ENCODE assay signal across 1 cellular context in genomic region chr14:89621791-89622638, GRCh38.
TF ChIP-seq lines count a peak whose summit lies in the region.

No MANE protein-coding gene starts in this region.

TF ChIP-seq in HepG2, 621 proteins besides CTCF, POLR2A, EP300 and RAD21 (continued from another document and continues in another):
- TF ChIP-seq, protein P1, sequence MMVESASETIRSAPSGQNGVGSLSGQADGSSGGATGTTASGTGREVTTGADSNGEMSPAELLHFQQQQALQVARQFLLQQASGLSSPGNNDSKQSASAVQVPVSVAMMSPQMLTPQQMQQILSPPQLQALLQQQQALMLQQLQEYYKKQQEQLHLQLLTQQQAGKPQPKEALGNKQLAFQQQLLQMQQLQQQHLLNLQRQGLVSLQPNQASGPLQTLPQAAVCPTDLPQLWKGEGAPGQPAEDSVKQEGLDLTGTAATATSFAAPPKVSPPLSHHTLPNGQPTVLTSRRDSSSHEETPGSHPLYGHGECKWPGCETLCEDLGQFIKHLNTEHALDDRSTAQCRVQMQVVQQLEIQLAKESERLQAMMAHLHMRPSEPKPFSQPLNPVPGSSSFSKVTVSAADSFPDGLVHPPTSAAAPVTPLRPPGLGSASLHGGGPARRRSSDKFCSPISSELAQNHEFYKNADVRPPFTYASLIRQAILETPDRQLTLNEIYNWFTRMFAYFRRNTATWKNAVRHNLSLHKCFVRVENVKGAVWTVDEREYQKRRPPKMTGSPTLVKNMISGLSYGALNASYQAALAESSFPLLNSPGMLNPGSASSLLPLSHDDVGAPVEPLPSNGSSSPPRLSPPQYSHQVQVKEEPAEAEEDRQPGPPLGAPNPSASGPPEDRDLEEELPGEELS (CRISPR knock-in tag; IDR thresholded peaks at IDR 0.05) = 0 out of 2 replicates have a peak, but pooled peaks have one; percentile 15
- TF ChIP-seq, protein P2, sequence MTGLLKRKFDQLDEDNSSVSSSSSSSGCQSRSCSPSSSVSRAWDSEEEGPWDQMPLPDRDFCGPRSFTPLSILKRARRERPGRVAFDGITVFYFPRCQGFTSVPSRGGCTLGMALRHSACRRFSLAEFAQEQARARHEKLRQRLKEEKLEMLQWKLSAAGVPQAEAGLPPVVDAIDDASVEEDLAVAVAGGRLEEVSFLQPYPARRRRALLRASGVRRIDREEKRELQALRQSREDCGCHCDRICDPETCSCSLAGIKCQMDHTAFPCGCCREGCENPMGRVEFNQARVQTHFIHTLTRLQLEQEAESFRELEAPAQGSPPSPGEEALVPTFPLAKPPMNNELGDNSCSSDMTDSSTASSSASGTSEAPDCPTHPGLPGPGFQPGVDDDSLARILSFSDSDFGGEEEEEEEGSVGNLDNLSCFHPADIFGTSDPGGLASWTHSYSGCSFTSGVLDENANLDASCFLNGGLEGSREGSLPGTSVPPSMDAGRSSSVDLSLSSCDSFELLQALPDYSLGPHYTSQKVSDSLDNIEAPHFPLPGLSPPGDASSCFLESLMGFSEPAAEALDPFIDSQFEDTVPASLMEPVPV (CRISPR knock-in tag; IDR thresholded peaks at IDR 0.05) = no peak
- TF ChIP-seq E2F1 (CRISPR knock-in tag; IDR thresholded peaks at IDR 0.05) (no peak), ELF1 (CRISPR knock-in tag; IDR thresholded peaks at IDR 0.05) (peak; percentile 49; the same call in 1 of the 2 replicates), ZNF629 (CRISPR knock-in tag; conservative IDR thresholded peaks at IDR 0.05) (0 out of 2 replicates have a peak, but pooled peaks have one; percentile 30), HOXA9 (CRISPR knock-in tag; IDR thresholded peaks at IDR 0.05; ENCODE audit: borderline replicate concordance) (no peak), ZNF780A (CRISPR knock-in tag; IDR thresholded peaks at IDR 0.05) (no peak), RXRA (CRISPR knock-in tag; IDR thresholded peaks at IDR 0.05) (peak; percentile 19; the same call in 1 of the 2 replicates), MBD4 (IDR thresholded peaks at IDR 0.05; ENCODE audit: borderline replicate concordance, low read length) (no peak), ZNF672 (CRISPR knock-in tag; IDR thresholded peaks at IDR 0.05) (no peak), ZSCAN9 (CRISPR knock-in tag; IDR thresholded peaks at IDR 0.05; ENCODE audit: borderline replicate concordance) (no peak), NFATC3 (CRISPR knock-in tag; IDR thresholded peaks at IDR 0.05) (no peak), ZNF501 (CRISPR knock-in tag; IDR thresholded peaks at IDR 0.05) (0 out of 2 replicates have a peak, but pooled peaks have one; percentile 41), ZFAT (CRISPR knock-in tag; conservative IDR thresholded peaks at IDR 0.05) (no peak), ZNF556 (CRISPR knock-in tag; IDR thresholded peaks at IDR 0.05; ENCODE audit: borderline replicate concordance) (no peak), MEIS1 (CRISPR knock-in tag; IDR thresholded peaks at IDR 0.05; ENCODE audit: borderline replicate concordance) (peak; percentile 53; the same call in 1 of the 2 replicates), ZNF570 (CRISPR knock-in tag; IDR thresholded peaks at IDR 0.05; ENCODE audit: borderline replicate concordance) (no peak), STAT5B (CRISPR knock-in tag; IDR thresholded peaks at IDR 0.05) (no peak), HMGXB4 (CRISPR knock-in tag; IDR thresholded peaks at IDR 0.05; ENCODE audit: borderline replicate concordance in 1 of 2, low read depth in 1 of 2) (no peak), ZNF775 (CRISPR knock-in tag; IDR thresholded peaks at IDR 0.05; ENCODE audit: borderline replicate concordance) (0 out of 2 replicates have a peak, but pooled peaks have one; percentile 62), ARNT (IDR thresholded peaks at IDR 0.05) (no peak), CREB1 (IDR thresholded peaks at IDR 0.05) (no peak), CREB1 (CRISPR knock-in tag; IDR thresholded peaks at IDR 0.05) (no peak), JDP2 (CRISPR knock-in tag; IDR thresholded peaks at IDR 0.05; ENCODE audit: borderline replicate concordance) (no peak), ZNF260 (CRISPR knock-in tag; IDR thresholded peaks at IDR 0.05; ENCODE audit: borderline replicate concordance, low read depth) (no peak), GABPA (IDR thresholded peaks at IDR 0.05; ENCODE audit: low read depth, low read length) (no peak), GABPA (CRISPR knock-in tag; IDR thresholded peaks at IDR 0.05; ENCODE audit: low read depth) (no peak), ZNF557 (CRISPR knock-in tag; IDR thresholded peaks at IDR 0.05) (no peak), GTF3A (CRISPR knock-in tag; conservative IDR thresholded peaks at IDR 0.05) (no peak), PAX8 (CRISPR knock-in tag; IDR thresholded peaks at IDR 0.05; ENCODE audit: borderline replicate concordance) (no peak), PRMT3 (CRISPR knock-in tag; IDR thresholded peaks at IDR 0.05; ENCODE audit: borderline replicate concordance, low read depth) (no peak), ARID5B (CRISPR knock-in tag; IDR thresholded peaks at IDR 0.05) (peak; percentile 6; the same call in 1 of the 2 replicates), ELK4 (CRISPR knock-in tag; IDR thresholded peaks at IDR 0.05; ENCODE audit: borderline replicate concordance) (no peak), POGZ (CRISPR knock-in tag; IDR thresholded peaks at IDR 0.05) (peak; percentile 26; the same call in 1 of the 2 replicates), HDAC2 (CRISPR knock-in tag; IDR thresholded peaks at IDR 0.05) (no peak), ZNF121 (CRISPR knock-in tag; IDR thresholded peaks at IDR 0.05) (no peak), CCAR2 (optimal IDR thresholded peaks at IDR 0.05; ENCODE audit: low read depth, low read length) (no peak), ZNF839 (CRISPR knock-in tag; IDR thresholded peaks at IDR 0.05; ENCODE audit: borderline replicate concordance) (0 out of 2 replicates have a peak, but pooled peaks have one; percentile 64), SALL1 (CRISPR knock-in tag; IDR thresholded peaks at IDR 0.05) (peak; percentile 37), ZNF788 (CRISPR knock-in tag; IDR thresholded peaks at IDR 0.05; ENCODE audit: borderline replicate concordance) (no peak), DMAP1 (CRISPR knock-in tag; IDR thresholded peaks at IDR 0.05) (no peak), ZMYM4 (CRISPR knock-in tag; IDR thresholded peaks at IDR 0.05) (peak; percentile 55; the same call in 1 of the 2 replicates), POLR2G (IDR thresholded peaks at IDR 0.05; ENCODE audit: low read depth, low read length) (no peak)
- TF ChIP-seq, protein P3, sequence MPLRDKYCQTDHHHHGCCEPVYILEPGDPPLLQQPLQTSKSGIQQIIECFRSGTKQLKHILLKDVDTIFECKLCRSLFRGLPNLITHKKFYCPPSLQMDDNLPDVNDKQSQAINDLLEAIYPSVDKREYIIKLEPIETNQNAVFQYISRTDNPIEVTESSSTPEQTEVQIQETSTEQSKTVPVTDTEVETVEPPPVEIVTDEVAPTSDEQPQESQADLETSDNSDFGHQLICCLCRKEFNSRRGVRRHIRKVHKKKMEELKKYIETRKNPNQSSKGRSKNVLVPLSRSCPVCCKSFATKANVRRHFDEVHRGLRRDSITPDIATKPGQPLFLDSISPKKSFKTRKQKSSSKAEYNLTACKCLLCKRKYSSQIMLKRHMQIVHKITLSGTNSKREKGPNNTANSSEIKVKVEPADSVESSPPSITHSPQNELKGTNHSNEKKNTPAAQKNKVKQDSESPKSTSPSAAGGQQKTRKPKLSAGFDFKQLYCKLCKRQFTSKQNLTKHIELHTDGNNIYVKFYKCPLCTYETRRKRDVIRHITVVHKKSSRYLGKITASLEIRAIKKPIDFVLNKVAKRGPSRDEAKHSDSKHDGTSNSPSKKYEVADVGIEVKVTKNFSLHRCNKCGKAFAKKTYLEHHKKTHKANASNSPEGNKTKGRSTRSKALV (CRISPR knock-in tag; IDR thresholded peaks at IDR 0.05) = no peak
- TF ChIP-seq, protein P4, sequence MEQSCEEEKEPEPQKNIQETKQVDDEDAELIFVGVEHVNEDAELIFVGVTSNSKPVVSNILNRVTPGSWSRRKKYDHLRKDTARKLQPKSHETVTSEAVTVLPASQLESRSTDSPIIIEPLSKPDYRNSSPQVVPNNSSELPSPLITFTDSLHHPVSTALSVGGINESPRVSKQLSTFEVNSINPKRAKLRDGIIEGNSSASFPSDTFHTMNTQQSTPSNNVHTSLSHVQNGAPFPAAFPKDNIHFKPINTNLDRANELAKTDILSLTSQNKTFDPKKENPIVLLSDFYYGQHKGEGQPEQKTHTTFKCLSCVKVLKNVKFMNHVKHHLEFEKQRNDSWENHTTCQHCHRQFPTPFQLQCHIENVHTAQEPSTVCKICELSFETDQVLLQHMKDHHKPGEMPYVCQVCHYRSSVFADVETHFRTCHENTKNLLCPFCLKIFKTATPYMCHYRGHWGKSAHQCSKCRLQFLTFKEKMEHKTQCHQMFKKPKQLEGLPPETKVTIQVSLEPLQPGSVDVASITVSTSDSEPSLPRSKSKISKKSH (CRISPR knock-in tag; IDR thresholded peaks at IDR 0.05; ENCODE audit: borderline replicate concordance) = no peak
- TF ChIP-seq, protein P5, sequence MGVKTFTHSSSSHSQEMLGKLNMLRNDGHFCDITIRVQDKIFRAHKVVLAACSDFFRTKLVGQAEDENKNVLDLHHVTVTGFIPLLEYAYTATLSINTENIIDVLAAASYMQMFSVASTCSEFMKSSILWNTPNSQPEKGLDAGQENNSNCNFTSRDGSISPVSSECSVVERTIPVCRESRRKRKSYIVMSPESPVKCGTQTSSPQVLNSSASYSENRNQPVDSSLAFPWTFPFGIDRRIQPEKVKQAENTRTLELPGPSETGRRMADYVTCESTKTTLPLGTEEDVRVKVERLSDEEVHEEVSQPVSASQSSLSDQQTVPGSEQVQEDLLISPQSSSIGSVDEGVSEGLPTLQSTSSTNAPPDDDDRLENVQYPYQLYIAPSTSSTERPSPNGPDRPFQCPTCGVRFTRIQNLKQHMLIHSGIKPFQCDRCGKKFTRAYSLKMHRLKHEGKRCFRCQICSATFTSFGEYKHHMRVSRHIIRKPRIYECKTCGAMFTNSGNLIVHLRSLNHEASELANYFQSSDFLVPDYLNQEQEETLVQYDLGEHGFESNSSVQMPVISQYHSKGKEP (CRISPR knock-in tag; IDR thresholded peaks at IDR 0.05) = no peak
- TF ChIP-seq, protein P6, sequence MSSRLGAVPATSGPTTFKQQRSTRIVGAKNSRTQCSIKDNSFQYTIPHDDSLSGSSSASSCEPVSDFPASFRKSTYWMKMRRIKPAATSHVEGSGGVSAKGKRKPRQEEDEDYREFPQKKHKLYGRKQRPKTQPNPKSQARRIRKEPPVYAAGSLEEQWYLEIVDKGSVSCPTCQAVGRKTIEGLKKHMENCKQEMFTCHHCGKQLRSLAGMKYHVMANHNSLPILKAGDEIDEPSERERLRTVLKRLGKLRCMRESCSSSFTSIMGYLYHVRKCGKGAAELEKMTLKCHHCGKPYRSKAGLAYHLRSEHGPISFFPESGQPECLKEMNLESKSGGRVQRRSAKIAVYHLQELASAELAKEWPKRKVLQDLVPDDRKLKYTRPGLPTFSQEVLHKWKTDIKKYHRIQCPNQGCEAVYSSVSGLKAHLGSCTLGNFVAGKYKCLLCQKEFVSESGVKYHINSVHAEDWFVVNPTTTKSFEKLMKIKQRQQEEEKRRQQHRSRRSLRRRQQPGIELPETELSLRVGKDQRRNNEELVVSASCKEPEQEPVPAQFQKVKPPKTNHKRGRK (CRISPR knock-in tag; IDR thresholded peaks at IDR 0.05) = no peak
